ENCODE assay signal across 23 cellular contexts in the genomic region with DNA sequence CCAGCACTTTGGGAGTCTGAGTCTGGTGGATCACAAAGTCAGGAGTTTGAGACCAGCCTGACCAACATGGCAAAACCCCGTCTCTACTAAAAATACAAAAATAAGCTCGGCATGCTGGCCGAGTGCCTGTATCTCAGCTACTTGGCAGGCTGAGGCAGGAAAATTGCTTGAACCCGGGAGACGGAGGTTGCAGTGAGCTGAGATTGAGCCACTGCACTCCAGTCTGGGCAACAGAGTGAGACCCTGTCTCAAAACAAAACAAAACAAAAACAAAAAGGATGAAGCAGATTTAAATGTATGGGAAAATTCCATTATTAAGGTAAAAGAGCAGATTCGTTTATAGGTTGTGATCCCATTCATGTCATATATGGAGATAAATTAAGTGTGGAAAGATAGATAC. TPM values are rescaled to one million over a fixed set of nuclear protein-coding genes. Genes with fewer than 3 reads are reported as not detected.
"Had no signal": no experiment of that assay in that cellular context is flagged by ENCODE, and none has a peak within 500 bp of the region (broad histone marks: within the 10 kb centered on the region; RNA-seq: fewer than 3 reads in every experiment).

No MANE protein-coding gene starts in this region.

RNA-seq across cellular contexts. Expression of a gene that starts 17.1 kb away (rescaled TPM):
- total RNA-seq: activated B cell treated with CpG ODN at 0.5 μM for 24 hours; activated CD4-positive, alpha-beta memory T cell treated with anti-CD3 and anti-CD28 coated beads for 36 hours; activated CD4-positive, alpha-beta T cell treated with anti-CD3 and anti-CD28 coated beads, Interleukin-2, amount 10 ng/mL, durations not matched to agents 24 days and 14 days; activated CD8-positive, alpha-beta memory T cell treated with anti-CD3 and anti-CD28 coated beads for 36 hours; activated CD8-positive, alpha-beta T cell treated with anti-CD3 and anti-CD28 coated beads for 36 hours; activated naive CD4-positive, alpha-beta T cell treated with anti-CD3 and anti-CD28 coated beads for 36 hours; activated naive CD4-positive, alpha-beta T cell treated with anti-CD3 and anti-CD28 coated beads, Interleukin-2, amount 50 U/mL, for 72 hours; activated naive CD8-positive, alpha-beta T cell treated with anti-CD3 and anti-CD28 coated beads for 36 hours; activated T-cell treated with anti-CD3 and anti-CD28 coated beads, Interleukin-2, amount 50 U/mL, for 72 hours; activated T-helper 1 cell treated with anti-CD3 and anti-CD28 coated beads, Interleukin-12 subunit alpha, Interleukin-12 subunit beta, Interleukin-2, Interleukin-4 antibody, amounts not matched to agents 30 ng/mL and 10 ng/mL and 1 ng/mL, durations not matched to agents 14 hours and 24 hours and 36 hours; activated T-helper 17 cell treated with anti-CD3 and anti-CD28 coated beads, Interleukin-2, amount 50 U/mL, for 72 hours; cardiac septum; T-helper 1 cell treated with Interleukin-12 subunit alpha and Interleukin-12 subunit beta and Interleukin-4 antibody, amounts not matched to agents 30 ng/mL and 1 ng/mL, for 36 hours; T-helper 17 cell; T-helper 2 cell treated with Interferon-gamma antibody and Interleukin-4, amounts not matched to agents 100 ng/mL and 5 ng/mL, for 36 hours had no signal
- polyA plus RNA-seq: aorta had no signal

RNA-seq across cellular contexts. Expression of a gene that starts 41.3 kb away (rescaled TPM):
- total RNA-seq: activated B cell treated with CpG ODN at 0.5 μM for 24 hours; activated CD4-positive, alpha-beta memory T cell treated with anti-CD3 and anti-CD28 coated beads for 36 hours; activated CD4-positive, alpha-beta T cell treated with anti-CD3 and anti-CD28 coated beads, Interleukin-2, amount 10 ng/mL, durations not matched to agents 24 days and 14 days; activated CD8-positive, alpha-beta memory T cell treated with anti-CD3 and anti-CD28 coated beads for 36 hours; activated CD8-positive, alpha-beta T cell treated with anti-CD3 and anti-CD28 coated beads for 36 hours; activated naive CD4-positive, alpha-beta T cell treated with anti-CD3 and anti-CD28 coated beads for 36 hours; activated naive CD4-positive, alpha-beta T cell treated with anti-CD3 and anti-CD28 coated beads, Interleukin-2, amount 50 U/mL, for 72 hours; activated naive CD8-positive, alpha-beta T cell treated with anti-CD3 and anti-CD28 coated beads for 36 hours; activated T-cell treated with anti-CD3 and anti-CD28 coated beads, Interleukin-2, amount 50 U/mL, for 4 hours; activated T-cell treated with anti-CD3 and anti-CD28 coated beads, Interleukin-2, amount 50 U/mL, for 72 hours; activated T-helper 1 cell treated with anti-CD3 and anti-CD28 coated beads, Interleukin-12 subunit alpha, Interleukin-12 subunit beta, Interleukin-2, Interleukin-4 antibody, amounts not matched to agents 30 ng/mL and 10 ng/mL and 1 ng/mL, durations not matched to agents 14 hours and 24 hours and 36 hours; activated T-helper 17 cell treated with anti-CD3 and anti-CD28 coated beads, Interleukin-2, amount 50 U/mL, for 72 hours; adrenal gland; aorta; astrocyte; body of pancreas; breast epithelium; cardiac septum; cerebellum; T-cell; T-helper 1 cell treated with Interleukin-12 subunit alpha and Interleukin-12 subunit beta and Interleukin-4 antibody, amounts not matched to agents 30 ng/mL and 1 ng/mL, for 36 hours; T-helper 17 cell; T-helper 2 cell treated with Interferon-gamma antibody and Interleukin-4, amounts not matched to agents 100 ng/mL and 5 ng/mL, for 36 hours had no signal
- polyA plus RNA-seq: adrenal gland, aorta had no signal

RNA-seq across cellular contexts. Expression of a gene that starts 59.1 kb away (rescaled TPM):
- total RNA-seq: activated CD4-positive, alpha-beta memory T cell treated with anti-CD3 and anti-CD28 coated beads for 36 hours; activated CD4-positive, alpha-beta T cell treated with anti-CD3 and anti-CD28 coated beads, Interleukin-2, amount 10 ng/mL, durations not matched to agents 24 days and 14 days; activated CD8-positive, alpha-beta memory T cell treated with anti-CD3 and anti-CD28 coated beads for 36 hours; activated CD8-positive, alpha-beta T cell treated with anti-CD3 and anti-CD28 coated beads for 36 hours; activated naive CD4-positive, alpha-beta T cell treated with anti-CD3 and anti-CD28 coated beads for 36 hours; activated naive CD4-positive, alpha-beta T cell treated with anti-CD3 and anti-CD28 coated beads, Interleukin-2, amount 50 U/mL, for 72 hours; activated naive CD8-positive, alpha-beta T cell treated with anti-CD3 and anti-CD28 coated beads for 36 hours; activated T-cell treated with anti-CD3 and anti-CD28 coated beads, Interleukin-2, amount 50 U/mL, for 4 hours; activated T-cell treated with anti-CD3 and anti-CD28 coated beads, Interleukin-2, amount 50 U/mL, for 72 hours; activated T-helper 1 cell treated with anti-CD3 and anti-CD28 coated beads, Interleukin-12 subunit alpha, Interleukin-12 subunit beta, Interleukin-2, Interleukin-4 antibody, amounts not matched to agents 30 ng/mL and 10 ng/mL and 1 ng/mL, durations not matched to agents 14 hours and 24 hours and 36 hours; activated T-helper 17 cell treated with anti-CD3 and anti-CD28 coated beads, Interleukin-2, amount 50 U/mL, for 72 hours; adrenal gland; aorta; astrocyte; body of pancreas; breast epithelium; cardiac septum; cerebellum; T-cell; T-helper 1 cell treated with Interleukin-12 subunit alpha and Interleukin-12 subunit beta and Interleukin-4 antibody, amounts not matched to agents 30 ng/mL and 1 ng/mL, for 36 hours; T-helper 17 cell; T-helper 2 cell treated with Interferon-gamma antibody and Interleukin-4, amounts not matched to agents 100 ng/mL and 5 ng/mL, for 36 hours had no signal
- polyA plus RNA-seq: adrenal gland, aorta had no signal
